Comparison of ENCODE assay signal across 19 cellular contexts in the genomic region with DNA sequence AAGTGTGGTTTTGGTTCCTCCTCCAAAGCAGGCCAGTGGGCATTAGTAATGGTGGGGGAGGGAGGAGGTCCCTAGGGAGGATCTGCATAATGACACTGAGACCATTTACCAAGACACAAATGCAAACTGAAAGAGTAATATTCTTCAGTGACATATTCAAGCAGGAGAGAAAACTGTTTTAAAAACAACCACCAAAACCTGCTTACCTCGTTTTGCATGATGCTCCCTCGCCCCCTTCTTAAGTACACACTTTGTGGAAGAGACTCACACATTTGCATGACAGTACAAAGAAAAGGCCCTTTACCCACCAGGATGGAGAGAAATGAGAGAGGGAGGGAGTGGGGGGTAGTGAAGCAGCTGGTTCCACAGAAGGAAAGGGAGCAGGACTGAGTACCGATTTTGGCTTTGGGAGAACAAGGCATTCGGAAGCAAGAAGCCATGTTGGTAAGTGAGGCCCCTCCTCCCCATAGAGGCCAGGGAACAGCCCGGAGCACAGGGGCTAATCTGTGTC. TPM values are rescaled to one million over a fixed set of nuclear protein-coding genes. Genes with fewer than 3 reads are reported as not detected.
DNase-seq lines count a peak whose midpoint lies in the region; ATAC-seq lines count a peak whose summit lies in the region.
"Had no signal": no experiment of that assay in that cellular context is flagged by ENCODE, and none has a peak within 500 bp of the region (broad histone marks: within the 10 kb centered on the region; RNA-seq: fewer than 3 reads in every experiment).

No MANE protein-coding gene starts in this region.

- H3K27ac ChIP-seq in HUES64 (ENCODE audit: low read depth, low read length), result peak overlapping the region; percentile 59; the same call in 1 of the 2 replicates
- H3K27ac ChIP-seq: 22Rv1, lower lobe of right lung had no signal

- no peak overlapping the region for H3K4me3 ChIP-seq in HUES64 (ENCODE audit: low read length)
- H3K4me3 ChIP-seq: lower lobe of right lung, MG63 had no signal

- ATAC-seq in GM21576 (IDR thresholded peaks at IDR 0.05; ENCODE audit: unreplicated experiment) (peak; percentile 62), GM18870 (IDR thresholded peaks at IDR 0.05; ENCODE audit: unreplicated experiment) (no peak)
- ATAC-seq: lower lobe of right lung had no signal

- DNase-seq in DMS 273 (lab: John Stamatoyannopoulos, UW; ENCODE audit: unreplicated experiment) (peak; percentile 2), DMS 273 treated with DMSO at 0.1 percent for 48 hours (lab: John Stamatoyannopoulos, UW) (no peak), iPS-NIHi7 (ENCODE audit: extremely low spot score) (peak; percentile 50), activated T-cell treated with anti-CD3 and anti-CD28 coated beads for 4 hours (no peak), kidney glomerular epithelial cell (lab: John Stamatoyannopoulos, UW) (no peak)
- DNase-seq: activated CD4-positive, alpha-beta T cell treated with anti-CD3 and anti-CD28 coated beads for 4 hours; activated CD8-positive, alpha-beta memory T cell treated with anti-CD3 and anti-CD28 coated beads, Interleukin-2, amount 50 U/mL, for 48 hours; DND-41; GOT3; lower lobe of right lung; MG63; NCI-H2081; NCI-H774; small intestine had no signal

- no peaks in the 10 kb centered on the region for H3K36me3 ChIP-seq in HUES64 (ENCODE audit: insufficient read depth, low read length)
- H3K36me3 ChIP-seq: lower lobe of right lung, MG63 had no signal

- 10% methylated on average over 5 of the region's 5 CpGs for WGBS in HUES64

- peaks cover 42% of the 10 kb centered on the region for H3K4me1 ChIP-seq in HUES64 (ENCODE audit: insufficient read depth, low read length)
- H3K4me1 ChIP-seq: lower lobe of right lung had no signal

- H3K27me3 ChIP-seq in HUES64 (ENCODE audit: insufficient read depth, low read length), result no peaks in the 10 kb centered on the region
- H3K27me3 ChIP-seq: MG63 had no signal

- H3K9me3 ChIP-seq in HUES64 (ENCODE audit: insufficient read depth, low read depth, low read length), result no peaks in the 10 kb centered on the region
- H3K9me3 ChIP-seq: lower lobe of right lung, MG63 had no signal

- 0 out of 2 replicates have a peak overlapping the region, but pooled peaks have one; percentile 6 for H3K9ac ChIP-seq in HUES64 (ENCODE audit: low read depth, low read length)

RNA-seq across cellular contexts. Expression of gene OPCML, which starts 13.0 kb away (rescaled TPM):
- 2.0 TPM for polyA plus RNA-seq in HUES64 (2013, experiment 1 of 2)
- 1.5 TPM for polyA plus RNA-seq in HUES64 (2013, experiment 2 of 2)
- polyA plus RNA-seq: CD14-positive monocyte had no signal

Comparison
In these comparisons a context has a peak if more than half of its experiments do, and no peak if none do; other contexts are left out.
1. DNase-seq: peak in DMS 273 (single experiment) and iPS-NIHi7 (single experiment); none in DMS 273 treated with DMSO at 0.1 percent for 48 hours (single experiment), activated T-cell treated with anti-CD3 and anti-CD28 coated beads for 4 hours (single experiment) and kidney glomerular epithelial cell (single experiment).